1 cellular context compared by ENCODE assay signal in the genomic region with DNA sequence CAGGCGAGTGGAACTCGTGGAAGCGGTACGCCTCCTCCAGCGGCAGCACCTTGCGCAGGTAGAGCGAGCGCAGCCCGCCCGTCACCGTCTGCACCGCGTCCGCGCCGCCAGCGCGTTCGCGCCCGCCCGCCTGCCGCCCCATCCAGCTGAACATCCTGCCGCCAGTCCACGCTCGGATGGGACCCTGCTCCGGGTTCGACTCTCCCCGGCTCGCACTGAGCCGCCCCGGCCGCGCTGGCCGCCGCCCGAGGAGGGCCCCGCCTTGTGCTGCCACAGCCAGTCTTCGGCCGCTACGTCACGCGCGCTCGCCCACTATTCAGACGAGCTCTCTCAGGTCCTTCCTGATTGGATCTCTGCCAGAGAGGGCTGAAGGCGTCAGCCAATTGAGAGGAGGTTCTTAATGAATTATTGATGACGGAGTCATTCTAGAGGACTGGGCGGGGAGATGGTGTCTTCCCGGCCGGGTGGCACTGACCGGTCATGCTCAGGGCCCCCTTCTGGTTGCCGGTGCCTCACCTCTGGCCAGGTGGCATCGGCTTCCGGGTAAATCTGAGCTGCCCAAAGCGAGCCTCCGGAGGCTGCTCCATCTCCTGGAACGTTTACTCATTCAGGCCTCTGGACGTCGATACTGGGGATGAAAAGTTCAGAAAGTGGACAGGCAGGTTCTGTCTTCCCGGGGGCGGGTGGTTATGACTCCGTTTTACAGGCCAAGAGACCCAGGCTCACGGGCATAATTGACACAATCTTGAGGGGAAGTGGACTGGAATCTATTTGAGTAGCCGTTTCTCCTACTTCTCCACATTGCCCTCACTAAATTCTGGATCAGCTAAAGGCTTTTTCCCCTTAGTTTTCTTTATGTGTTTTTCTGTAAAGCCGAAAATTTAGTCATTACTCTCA.
TF ChIP-seq lines count a peak whose summit lies in the region.

A gene (minus strand): TSS at position 217 of the 897 bp plus-strand sequence. CDS start 63 bp downstream, at position 154.

TF ChIP-seq in HepG2, 621 proteins besides CTCF, POLR2A, EP300 and RAD21 (continued from another document and continues in another):
- TF ChIP-seq, protein P1, sequence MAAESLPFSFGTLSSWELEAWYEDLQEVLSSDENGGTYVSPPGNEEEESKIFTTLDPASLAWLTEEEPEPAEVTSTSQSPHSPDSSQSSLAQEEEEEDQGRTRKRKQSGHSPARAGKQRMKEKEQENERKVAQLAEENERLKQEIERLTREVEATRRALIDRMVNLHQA (CRISPR knock-in tag; IDR thresholded peaks at IDR 0.05) = no peak
- TF ChIP-seq, protein P2, sequence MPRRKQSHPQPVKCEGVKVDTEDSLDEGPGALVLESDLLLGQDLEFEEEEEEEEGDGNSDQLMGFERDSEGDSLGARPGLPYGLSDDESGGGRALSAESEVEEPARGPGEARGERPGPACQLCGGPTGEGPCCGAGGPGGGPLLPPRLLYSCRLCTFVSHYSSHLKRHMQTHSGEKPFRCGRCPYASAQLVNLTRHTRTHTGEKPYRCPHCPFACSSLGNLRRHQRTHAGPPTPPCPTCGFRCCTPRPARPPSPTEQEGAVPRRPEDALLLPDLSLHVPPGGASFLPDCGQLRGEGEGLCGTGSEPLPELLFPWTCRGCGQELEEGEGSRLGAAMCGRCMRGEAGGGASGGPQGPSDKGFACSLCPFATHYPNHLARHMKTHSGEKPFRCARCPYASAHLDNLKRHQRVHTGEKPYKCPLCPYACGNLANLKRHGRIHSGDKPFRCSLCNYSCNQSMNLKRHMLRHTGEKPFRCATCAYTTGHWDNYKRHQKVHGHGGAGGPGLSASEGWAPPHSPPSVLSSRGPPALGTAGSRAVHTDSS (CRISPR knock-in tag; conservative IDR thresholded peaks at IDR 0.05) = no peak
- TF ChIP-seq ZBTB42 (CRISPR knock-in tag; IDR thresholded peaks at IDR 0.05) = 0 out of 2 replicates have a peak, but pooled peaks have one; percentile 68
- TF ChIP-seq SNAI1 (CRISPR knock-in tag; IDR thresholded peaks at IDR 0.05; ENCODE audit: borderline replicate concordance) = no peak
- TF ChIP-seq, protein P3, sequence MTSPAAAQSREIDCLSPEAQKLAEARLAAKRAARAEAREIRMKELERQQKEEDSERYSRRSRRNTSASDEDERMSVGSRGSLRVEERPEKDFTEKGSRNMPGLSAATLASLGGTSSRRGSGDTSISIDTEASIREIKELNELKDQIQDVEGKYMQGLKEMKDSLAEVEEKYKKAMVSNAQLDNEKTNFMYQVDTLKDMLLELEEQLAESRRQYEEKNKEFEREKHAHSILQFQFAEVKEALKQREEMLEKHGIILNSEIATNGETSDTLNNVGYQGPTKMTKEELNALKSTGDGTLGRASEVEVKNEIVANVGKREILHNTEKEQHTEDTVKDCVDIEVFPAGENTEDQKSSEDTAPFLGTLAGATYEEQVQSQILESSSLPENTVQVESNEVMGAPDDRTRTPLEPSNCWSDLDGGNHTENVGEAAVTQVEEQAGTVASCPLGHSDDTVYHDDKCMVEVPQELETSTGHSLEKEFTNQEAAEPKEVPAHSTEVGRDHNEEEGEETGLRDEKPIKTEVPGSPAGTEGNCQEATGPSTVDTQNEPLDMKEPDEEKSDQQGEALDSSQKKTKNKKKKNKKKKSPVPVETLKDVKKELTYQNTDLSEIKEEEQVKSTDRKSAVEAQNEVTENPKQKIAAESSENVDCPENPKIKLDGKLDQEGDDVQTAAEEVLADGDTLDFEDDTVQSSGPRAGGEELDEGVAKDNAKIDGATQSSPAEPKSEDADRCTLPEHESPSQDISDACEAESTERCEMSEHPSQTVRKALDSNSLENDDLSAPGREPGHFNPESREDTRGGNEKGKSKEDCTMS (CRISPR knock-in tag; conservative IDR thresholded peaks at IDR 0.05) = no peak
- TF ChIP-seq ZNF547 (CRISPR knock-in tag; IDR thresholded peaks at IDR 0.05) = peak; percentile 84
- TF ChIP-seq, protein P4, sequence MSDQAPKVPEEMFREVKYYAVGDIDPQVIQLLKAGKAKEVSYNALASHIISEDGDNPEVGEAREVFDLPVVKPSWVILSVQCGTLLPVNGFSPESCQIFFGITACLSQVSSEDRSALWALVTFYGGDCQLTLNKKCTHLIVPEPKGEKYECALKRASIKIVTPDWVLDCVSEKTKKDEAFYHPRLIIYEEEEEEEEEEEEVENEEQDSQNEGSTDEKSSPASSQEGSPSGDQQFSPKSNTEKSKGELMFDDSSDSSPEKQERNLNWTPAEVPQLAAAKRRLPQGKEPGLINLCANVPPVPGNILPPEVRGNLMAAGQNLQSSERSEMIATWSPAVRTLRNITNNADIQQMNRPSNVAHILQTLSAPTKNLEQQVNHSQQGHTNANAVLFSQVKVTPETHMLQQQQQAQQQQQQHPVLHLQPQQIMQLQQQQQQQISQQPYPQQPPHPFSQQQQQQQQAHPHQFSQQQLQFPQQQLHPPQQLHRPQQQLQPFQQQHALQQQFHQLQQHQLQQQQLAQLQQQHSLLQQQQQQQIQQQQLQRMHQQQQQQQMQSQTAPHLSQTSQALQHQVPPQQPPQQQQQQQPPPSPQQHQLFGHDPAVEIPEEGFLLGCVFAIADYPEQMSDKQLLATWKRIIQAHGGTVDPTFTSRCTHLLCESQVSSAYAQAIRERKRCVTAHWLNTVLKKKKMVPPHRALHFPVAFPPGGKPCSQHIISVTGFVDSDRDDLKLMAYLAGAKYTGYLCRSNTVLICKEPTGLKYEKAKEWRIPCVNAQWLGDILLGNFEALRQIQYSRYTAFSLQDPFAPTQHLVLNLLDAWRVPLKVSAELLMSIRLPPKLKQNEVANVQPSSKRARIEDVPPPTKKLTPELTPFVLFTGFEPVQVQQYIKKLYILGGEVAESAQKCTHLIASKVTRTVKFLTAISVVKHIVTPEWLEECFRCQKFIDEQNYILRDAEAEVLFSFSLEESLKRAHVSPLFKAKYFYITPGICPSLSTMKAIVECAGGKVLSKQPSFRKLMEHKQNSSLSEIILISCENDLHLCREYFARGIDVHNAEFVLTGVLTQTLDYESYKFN (CRISPR knock-in tag; conservative IDR thresholded peaks at IDR 0.05) = no peak
- TF ChIP-seq SOX6 (IDR thresholded peaks at IDR 0.05) = no peak
- TF ChIP-seq SOX6 (CRISPR knock-in tag; IDR thresholded peaks at IDR 0.05) = peak; percentile 39; the same call in 1 of the 2 replicates
- TF ChIP-seq ZNF644 (CRISPR knock-in tag; IDR thresholded peaks at IDR 0.05; ENCODE audit: low read depth) = no peak
- no peak for TF ChIP-seq PTBP1 (IDR thresholded peaks at IDR 0.05; ENCODE audit: low read depth, low read length, poor library complexity, severe bottlenecking)
- peak; percentile 63; the same call in 1 of the 2 replicates for TF ChIP-seq YEATS4 (CRISPR knock-in tag; IDR thresholded peaks at IDR 0.05; ENCODE audit: borderline replicate concordance)
- peak; percentile 32; the same call in 1 of the 2 replicates for TF ChIP-seq GATAD2A (CRISPR knock-in tag; IDR thresholded peaks at IDR 0.05)
- no peak for TF ChIP-seq ZNF180 (CRISPR knock-in tag; IDR thresholded peaks at IDR 0.05; ENCODE audit: borderline replicate concordance, low read depth)
- TF ChIP-seq, protein P5, sequence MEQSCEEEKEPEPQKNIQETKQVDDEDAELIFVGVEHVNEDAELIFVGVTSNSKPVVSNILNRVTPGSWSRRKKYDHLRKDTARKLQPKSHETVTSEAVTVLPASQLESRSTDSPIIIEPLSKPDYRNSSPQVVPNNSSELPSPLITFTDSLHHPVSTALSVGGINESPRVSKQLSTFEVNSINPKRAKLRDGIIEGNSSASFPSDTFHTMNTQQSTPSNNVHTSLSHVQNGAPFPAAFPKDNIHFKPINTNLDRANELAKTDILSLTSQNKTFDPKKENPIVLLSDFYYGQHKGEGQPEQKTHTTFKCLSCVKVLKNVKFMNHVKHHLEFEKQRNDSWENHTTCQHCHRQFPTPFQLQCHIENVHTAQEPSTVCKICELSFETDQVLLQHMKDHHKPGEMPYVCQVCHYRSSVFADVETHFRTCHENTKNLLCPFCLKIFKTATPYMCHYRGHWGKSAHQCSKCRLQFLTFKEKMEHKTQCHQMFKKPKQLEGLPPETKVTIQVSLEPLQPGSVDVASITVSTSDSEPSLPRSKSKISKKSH (CRISPR knock-in tag; IDR thresholded peaks at IDR 0.05; ENCODE audit: borderline replicate concordance) = no peak
- peak; percentile 27; the same call in 1 of the 2 replicates for TF ChIP-seq ZBTB38 (CRISPR knock-in tag; IDR thresholded peaks at IDR 0.05)
- TF ChIP-seq TAF15 (IDR thresholded peaks at IDR 0.05; ENCODE audit: low read depth, low read length, poor library complexity, severe bottlenecking) = no peak
- TF ChIP-seq, protein P6, sequence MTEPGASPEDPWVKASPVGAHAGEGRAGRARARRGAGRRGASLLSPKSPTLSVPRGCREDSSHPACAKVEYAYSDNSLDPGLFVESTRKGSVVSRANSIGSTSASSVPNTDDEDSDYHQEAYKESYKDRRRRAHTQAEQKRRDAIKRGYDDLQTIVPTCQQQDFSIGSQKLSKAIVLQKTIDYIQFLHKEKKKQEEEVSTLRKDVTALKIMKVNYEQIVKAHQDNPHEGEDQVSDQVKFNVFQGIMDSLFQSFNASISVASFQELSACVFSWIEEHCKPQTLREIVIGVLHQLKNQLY (CRISPR knock-in tag; IDR thresholded peaks at IDR 0.05) = no peak
- TF ChIP-seq, protein P7, sequence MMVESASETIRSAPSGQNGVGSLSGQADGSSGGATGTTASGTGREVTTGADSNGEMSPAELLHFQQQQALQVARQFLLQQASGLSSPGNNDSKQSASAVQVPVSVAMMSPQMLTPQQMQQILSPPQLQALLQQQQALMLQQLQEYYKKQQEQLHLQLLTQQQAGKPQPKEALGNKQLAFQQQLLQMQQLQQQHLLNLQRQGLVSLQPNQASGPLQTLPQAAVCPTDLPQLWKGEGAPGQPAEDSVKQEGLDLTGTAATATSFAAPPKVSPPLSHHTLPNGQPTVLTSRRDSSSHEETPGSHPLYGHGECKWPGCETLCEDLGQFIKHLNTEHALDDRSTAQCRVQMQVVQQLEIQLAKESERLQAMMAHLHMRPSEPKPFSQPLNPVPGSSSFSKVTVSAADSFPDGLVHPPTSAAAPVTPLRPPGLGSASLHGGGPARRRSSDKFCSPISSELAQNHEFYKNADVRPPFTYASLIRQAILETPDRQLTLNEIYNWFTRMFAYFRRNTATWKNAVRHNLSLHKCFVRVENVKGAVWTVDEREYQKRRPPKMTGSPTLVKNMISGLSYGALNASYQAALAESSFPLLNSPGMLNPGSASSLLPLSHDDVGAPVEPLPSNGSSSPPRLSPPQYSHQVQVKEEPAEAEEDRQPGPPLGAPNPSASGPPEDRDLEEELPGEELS (CRISPR knock-in tag; IDR thresholded peaks at IDR 0.05) = no peak
- no peak for TF ChIP-seq ZNF652 (CRISPR knock-in tag; IDR thresholded peaks at IDR 0.05; ENCODE audit: borderline replicate concordance, low read depth)
- no peak for TF ChIP-seq NCOA5 (CRISPR knock-in tag; IDR thresholded peaks at IDR 0.05)
- TF ChIP-seq, protein P8, sequence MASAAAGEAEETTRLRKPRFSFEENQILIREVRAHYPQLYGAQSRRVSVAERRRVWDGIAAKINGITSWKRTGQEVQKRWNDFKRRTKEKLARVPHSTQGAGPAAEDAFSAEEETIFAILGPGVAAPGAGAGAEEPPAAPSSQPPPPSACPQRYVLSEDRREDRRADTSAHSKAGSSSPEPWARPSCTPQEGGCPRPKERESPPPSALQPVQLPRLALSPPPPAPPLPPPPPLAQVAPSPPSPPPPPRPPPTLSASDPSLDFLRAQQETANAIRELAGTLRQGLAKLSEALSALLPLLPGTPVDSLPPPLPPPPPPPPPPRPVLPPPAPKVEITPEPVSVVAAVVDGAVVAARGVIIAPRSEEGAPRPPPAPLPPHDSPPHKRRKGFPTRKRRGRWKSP (CRISPR knock-in tag; IDR thresholded peaks at IDR 0.05) = peak; percentile 74
- 0 out of 2 replicates have a peak, but pooled peaks have one; percentile 49 for TF ChIP-seq ZNF224 (CRISPR knock-in tag; IDR thresholded peaks at IDR 0.05)
- TF ChIP-seq, protein P9, sequence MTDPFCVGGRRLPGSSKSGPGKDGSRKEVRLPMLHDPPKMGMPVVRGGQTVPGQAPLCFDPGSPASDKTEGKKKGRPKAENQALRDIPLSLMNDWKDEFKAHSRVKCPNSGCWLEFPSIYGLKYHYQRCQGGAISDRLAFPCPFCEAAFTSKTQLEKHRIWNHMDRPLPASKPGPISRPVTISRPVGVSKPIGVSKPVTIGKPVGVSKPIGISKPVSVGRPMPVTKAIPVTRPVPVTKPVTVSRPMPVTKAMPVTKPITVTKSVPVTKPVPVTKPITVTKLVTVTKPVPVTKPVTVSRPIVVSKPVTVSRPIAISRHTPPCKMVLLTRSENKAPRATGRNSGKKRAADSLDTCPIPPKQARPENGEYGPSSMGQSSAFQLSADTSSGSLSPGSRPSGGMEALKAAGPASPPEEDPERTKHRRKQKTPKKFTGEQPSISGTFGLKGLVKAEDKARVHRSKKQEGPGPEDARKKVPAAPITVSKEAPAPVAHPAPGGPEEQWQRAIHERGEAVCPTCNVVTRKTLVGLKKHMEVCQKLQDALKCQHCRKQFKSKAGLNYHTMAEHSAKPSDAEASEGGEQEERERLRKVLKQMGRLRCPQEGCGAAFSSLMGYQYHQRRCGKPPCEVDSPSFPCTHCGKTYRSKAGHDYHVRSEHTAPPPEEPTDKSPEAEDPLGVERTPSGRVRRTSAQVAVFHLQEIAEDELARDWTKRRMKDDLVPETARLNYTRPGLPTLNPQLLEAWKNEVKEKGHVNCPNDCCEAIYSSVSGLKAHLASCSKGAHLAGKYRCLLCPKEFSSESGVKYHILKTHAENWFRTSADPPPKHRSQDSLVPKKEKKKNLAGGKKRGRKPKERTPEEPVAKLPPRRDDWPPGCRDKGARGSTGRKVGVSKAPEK (CRISPR knock-in tag; IDR thresholded peaks at IDR 0.05; ENCODE audit: borderline replicate concordance) = no peak
- no peak for TF ChIP-seq FOXJ3 (CRISPR knock-in tag; IDR thresholded peaks at IDR 0.05; ENCODE audit: borderline replicate concordance)
- TF ChIP-seq DR1 (CRISPR knock-in tag; IDR thresholded peaks at IDR 0.05) = peak; percentile 14; the same call in 1 of the 2 replicates
- 0 out of 2 replicates have a peak, but pooled peaks have one; percentile 42 for TF ChIP-seq SAFB2 (CRISPR knock-in tag; IDR thresholded peaks at IDR 0.05; ENCODE audit: borderline replicate concordance, low read depth)
- peak; percentile 66; the same call in 1 of the 2 replicates for TF ChIP-seq ZNF235 (CRISPR knock-in tag; IDR thresholded peaks at IDR 0.05; ENCODE audit: borderline replicate concordance)
- peak; percentile 34; the same call in 1 of the 2 replicates for TF ChIP-seq CAMTA2 (CRISPR knock-in tag; IDR thresholded peaks at IDR 0.05; ENCODE audit: borderline replicate concordance)
- TF ChIP-seq, protein P10, sequence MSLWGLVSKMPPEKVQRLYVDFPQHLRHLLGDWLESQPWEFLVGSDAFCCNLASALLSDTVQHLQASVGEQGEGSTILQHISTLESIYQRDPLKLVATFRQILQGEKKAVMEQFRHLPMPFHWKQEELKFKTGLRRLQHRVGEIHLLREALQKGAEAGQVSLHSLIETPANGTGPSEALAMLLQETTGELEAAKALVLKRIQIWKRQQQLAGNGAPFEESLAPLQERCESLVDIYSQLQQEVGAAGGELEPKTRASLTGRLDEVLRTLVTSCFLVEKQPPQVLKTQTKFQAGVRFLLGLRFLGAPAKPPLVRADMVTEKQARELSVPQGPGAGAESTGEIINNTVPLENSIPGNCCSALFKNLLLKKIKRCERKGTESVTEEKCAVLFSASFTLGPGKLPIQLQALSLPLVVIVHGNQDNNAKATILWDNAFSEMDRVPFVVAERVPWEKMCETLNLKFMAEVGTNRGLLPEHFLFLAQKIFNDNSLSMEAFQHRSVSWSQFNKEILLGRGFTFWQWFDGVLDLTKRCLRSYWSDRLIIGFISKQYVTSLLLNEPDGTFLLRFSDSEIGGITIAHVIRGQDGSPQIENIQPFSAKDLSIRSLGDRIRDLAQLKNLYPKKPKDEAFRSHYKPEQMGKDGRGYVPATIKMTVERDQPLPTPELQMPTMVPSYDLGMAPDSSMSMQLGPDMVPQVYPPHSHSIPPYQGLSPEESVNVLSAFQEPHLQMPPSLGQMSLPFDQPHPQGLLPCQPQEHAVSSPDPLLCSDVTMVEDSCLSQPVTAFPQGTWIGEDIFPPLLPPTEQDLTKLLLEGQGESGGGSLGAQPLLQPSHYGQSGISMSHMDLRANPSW (CRISPR knock-in tag; IDR thresholded peaks at IDR 0.05; ENCODE audit: borderline replicate concordance) = no peak
- no peak for TF ChIP-seq ZFP62 (CRISPR knock-in tag; IDR thresholded peaks at IDR 0.05)
- no peak for TF ChIP-seq ZNF367 (CRISPR knock-in tag; IDR thresholded peaks at IDR 0.05; ENCODE audit: borderline replicate concordance)
